ENCODE assay signal across 16 cellular contexts in the genomic region with DNA sequence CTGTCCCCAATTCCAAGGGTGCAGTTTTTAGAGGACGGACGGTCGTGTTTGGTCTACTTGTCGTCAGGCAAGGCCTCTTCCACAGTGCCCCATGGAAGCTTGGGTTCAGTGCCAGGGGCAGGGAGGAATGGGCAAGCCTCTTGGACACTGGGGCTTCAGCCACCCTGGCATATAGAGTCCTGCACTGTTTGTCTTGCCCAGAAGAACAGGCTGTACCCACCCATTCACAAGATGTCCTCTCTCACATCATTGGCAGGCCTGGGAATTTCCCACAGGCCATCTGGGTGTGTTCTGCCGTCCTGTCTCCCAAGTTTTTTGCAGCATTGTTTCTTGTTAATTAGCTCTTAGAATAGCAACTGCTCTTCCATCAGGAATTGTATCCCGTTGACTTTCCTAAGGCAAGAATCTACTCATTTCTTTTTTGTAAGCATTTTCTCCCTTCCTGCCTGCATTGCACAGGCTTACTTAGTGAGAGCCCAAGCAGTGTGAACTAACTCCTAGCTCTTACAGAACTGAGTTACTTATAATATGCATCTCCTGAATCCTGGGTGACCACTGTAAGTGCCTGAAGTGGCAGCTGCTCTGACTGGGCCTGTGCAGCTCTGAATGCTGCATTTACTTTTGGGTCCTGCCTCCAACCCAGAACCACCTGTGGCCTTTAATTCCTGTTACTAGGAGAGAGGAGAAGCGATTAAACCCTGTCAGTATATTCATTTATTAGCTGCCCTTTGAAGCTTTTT.
DNase-seq lines count a peak whose midpoint lies in the region; ATAC-seq, FAIRE-seq and TF ChIP-seq lines count a peak whose summit lies in the region.
"Had no signal": no experiment of that assay in that cellular context is flagged by ENCODE, and none has a peak within 500 bp of the region (broad histone marks: within the 10 kb centered on the region; RNA-seq: fewer than 3 reads in every experiment).

No MANE protein-coding gene starts in this region.

- no peaks in the 10 kb centered on the region for H3K27me3 Mint-ChIP-seq in activated naive CD8-positive, alpha-beta T cell treated with anti-CD3 and anti-CD28 coated beads, Interleukin-2, amount 10 ng/mL, durations not matched to agents 7 days and 5 days
- H3K27me3 Mint-ChIP-seq: IgD-negative memory B cell had no signal

- no peak overlapping the region for H3K4me3 Mint-ChIP-seq in activated naive CD8-positive, alpha-beta T cell treated with anti-CD3 and anti-CD28 coated beads, Interleukin-2, amount 10 ng/mL, durations not matched to agents 7 days and 5 days

- DNase-seq in G401 (ENCODE audit: low spot score) (peak; percentile 80), right atrium auricular region (ENCODE audit: low spot score) (no peak), D341Med (ENCODE audit: low spot score) (no peak), hepatic stellate cell (ENCODE audit: low spot score) (no peak), frontal cortex (ENCODE audit: low spot score in 2 of 2) (no peak), A172 (ENCODE audit: low spot score) (no peak)
- no peak for DNase-seq in activated naive CD8-positive, alpha-beta T cell treated with anti-CD3 and anti-CD28 coated beads, Interleukin-2, amount 10 ng/mL, durations not matched to agents 7 days and 5 days
- DNase-seq: activated CD4-positive, alpha-beta T cell treated with anti-CD3 and anti-CD28 coated beads, Interleukin-2, amount 50 U/mL, for 4 hours; body of pancreas; kidney; NCI-H1436 had no signal

- in situ Hi-C loops in G401 (cut with HindIII; ENCODE audit: low sequenced_read_pairs) = no loop called here

- H3K36me3 ChIP-seq in right atrium auricular region (no peaks in the 10 kb centered on the region), skeletal muscle tissue (ENCODE audit: control insufficient read depth in 3 of 3, insufficient read depth in 3 of 3, low read length in 3 of 3) (peaks cover 0 to 5% (median 0%) of the 10 kb centered on the region in 3 donors)

- H3K9me3 ChIP-seq in right atrium auricular region (no peaks in the 10 kb centered on the region), skeletal muscle tissue (ENCODE audit: control insufficient read depth in 3 of 3, low read length in 3 of 3) (no peaks in the 10 kb centered on the region)
- H3K9me3 ChIP-seq: body of pancreas had no signal

- H3K9ac ChIP-seq in skeletal muscle tissue (ENCODE audit: low read depth in 1 of 3, low read length in 3 of 3) = no peak overlapping the region

- no peak for TF ChIP-seq CTCF in right atrium auricular region (IDR thresholded peaks at IDR 0.05)

- POLR2A ChIA-PET in activated naive CD8-positive, alpha-beta T cell treated with anti-CD3 and anti-CD28 coated beads, Interleukin-2, amount 10 ng/mL, durations not matched to agents 7 days and 5 days (lab: Charles Lee) = interaction anchor here (0.5 to 1.2 kb wide), 3 partner anchors 10 to 216 kb away, joined by 3 read pairs; no protein-coding TSS in a partner anchor

- ATAC-seq in activated naive CD8-positive, alpha-beta T cell treated with anti-CD3 and anti-CD28 coated beads, Interleukin-2, amount 10 ng/mL, durations not matched to agents 7 days and 5 days (ENCODE audit: low read depth) = no peak
- ATAC-seq: body of pancreas, HCT116 had no signal

- peaks cover 20% of the 10 kb centered on the region for H3K4me1 Mint-ChIP-seq in activated naive CD8-positive, alpha-beta T cell treated with anti-CD3 and anti-CD28 coated beads, Interleukin-2, amount 10 ng/mL, durations not matched to agents 7 days and 5 days

- H3K36me3 Mint-ChIP-seq in activated naive CD8-positive, alpha-beta T cell treated with anti-CD3 and anti-CD28 coated beads, Interleukin-2, amount 10 ng/mL, durations not matched to agents 7 days and 5 days = peaks cover 62% of the 10 kb centered on the region

- H3K4me1 ChIP-seq in right atrium auricular region (peaks cover 0 to 53% of the 10 kb centered on the region in 2 donors), skeletal muscle tissue (ENCODE audit: control insufficient read depth in 3 of 3, insufficient read depth in 3 of 3, low read length in 3 of 3) (peaks cover 36 to 56% (median 37%) of the 10 kb centered on the region in 3 donors)

- no peaks in the 10 kb centered on the region for H3K9me3 Mint-ChIP-seq in activated naive CD8-positive, alpha-beta T cell treated with anti-CD3 and anti-CD28 coated beads, Interleukin-2, amount 10 ng/mL, durations not matched to agents 7 days and 5 days
- H3K9me3 Mint-ChIP-seq: IgD-negative memory B cell had no signal

- no peaks in the 10 kb centered on the region for H3K27me3 ChIP-seq in right atrium auricular region
- H3K27me3 ChIP-seq in skeletal muscle tissue (ENCODE audit: control insufficient read depth in 3 of 3, insufficient read depth in 3 of 3, low read length in 3 of 3) = no peaks in the 10 kb centered on the region
- H3K27me3 ChIP-seq: body of pancreas had no signal

- H3K27ac ChIP-seq in right atrium auricular region = peak overlapping the region; percentile 66 to 76
- H3K27ac ChIP-seq in skeletal muscle tissue (ENCODE audit: low read depth, low read length) = peak overlapping the region; percentile 66
- H3K27ac ChIP-seq: body of pancreas had no signal

- H3K4me3 ChIP-seq in right atrium auricular region (no peak overlapping the region), skeletal muscle tissue (ENCODE audit: low read length in 3 of 3) (no peak overlapping the region)
- H3K4me3 ChIP-seq: body of pancreas had no signal

- no peak for FAIRE-seq in frontal cortex (lab: Jason Lieb, UNC)
- FAIRE-seq: D721Med, GM19239, kidney had no signal

- peak overlapping the region; percentile 63 for H3K27ac Mint-ChIP-seq in activated naive CD8-positive, alpha-beta T cell treated with anti-CD3 and anti-CD28 coated beads, Interleukin-2, amount 10 ng/mL, durations not matched to agents 7 days and 5 days
